26 cellular contexts compared by ENCODE assay signal in genomic region chr2:167492486-167492885, GRCh38.
"Had no signal": no experiment of that assay in that cellular context is flagged by ENCODE, and none has a peak within 500 bp of the region (broad histone marks: within the 10 kb centered on the region; RNA-seq: fewer than 3 reads in every experiment).

No MANE protein-coding gene starts in this region.

- H3K36me3 Mint-ChIP-seq: activated naive CD8-positive, alpha-beta T cell; natural killer cell treated with Interleukin-12 subunit alpha and Interleukin-12 subunit beta and Interleukin-15 and Interleukin-18, amount 100 ng/mL, for 72 hours had no signal

- H3K9me3 Mint-ChIP-seq: central memory CD8-positive, alpha-beta T cell; T-helper 1 cell treated with Interleukin-12 subunit alpha and Interleukin-12 subunit beta and Interleukin-4 antibody, amounts not matched to agents 30 μg/mL and 1 μg/mL, for 36 hours had no signal

- H3K4me1 Mint-ChIP-seq: central memory CD8-positive, alpha-beta T cell had no signal

- H3K27ac Mint-ChIP-seq: activated naive CD8-positive, alpha-beta T cell; natural killer cell treated with Interleukin-12 subunit alpha and Interleukin-12 subunit beta and Interleukin-15 and Interleukin-18, amount 100 ng/mL, for 72 hours; T-helper 1 cell treated with Interleukin-12 subunit alpha and Interleukin-12 subunit beta and Interleukin-4 antibody, amounts not matched to agents 30 μg/mL and 1 μg/mL, for 36 hours had no signal

- ATAC-seq: activated CD4-positive, CD25-positive, alpha-beta regulatory T cell treated with anti-CD3 and anti-CD28 coated beads, Interleukin-2, amount 50 U/mL, for 24 hours; heart right ventricle; left lobe of liver; lower lobe of right lung; natural killer cell treated with Interleukin-12 subunit alpha and Interleukin-12 subunit beta and Interleukin-15 and Interleukin-18, amount 100 ng/mL, for 72 hours; right cardiac atrium had no signal

- H3K4me3 Mint-ChIP-seq: activated naive CD8-positive, alpha-beta T cell; central memory CD8-positive, alpha-beta T cell; natural killer cell treated with Interleukin-12 subunit alpha and Interleukin-12 subunit beta and Interleukin-15 and Interleukin-18, amount 100 ng/mL, for 72 hours; T-helper 1 cell treated with Interleukin-12 subunit alpha and Interleukin-12 subunit beta and Interleukin-4 antibody, amounts not matched to agents 30 μg/mL and 1 μg/mL, for 36 hours had no signal

- H3K27me3 Mint-ChIP-seq: activated naive CD8-positive, alpha-beta T cell; central memory CD8-positive, alpha-beta T cell; natural killer cell treated with Interleukin-12 subunit alpha and Interleukin-12 subunit beta and Interleukin-15 and Interleukin-18, amount 100 ng/mL, for 72 hours had no signal

- H3K4me3 ChIP-seq: ascending aorta, esophagus muscularis mucosa, heart right ventricle, lower lobe of right lung, spleen, suprapubic skin, tibial artery had no signal

- DNase-seq: activated CD4-positive, alpha-beta T cell treated with anti-CD3 and anti-CD28 coated beads for 48 hours; activated CD4-positive, alpha-beta T cell treated with anti-CD3 and anti-CD28 coated beads, Interleukin-2, amount 50 U/mL, for 48 hours; activated CD8-positive, alpha-beta memory T cell treated with anti-CD3 and anti-CD28 coated beads for 24 hours; activated effector memory CD4-positive, alpha-beta T cell treated with Interleukin-2 at 50 U/mL for 16 hours; activated naive CD4-positive, alpha-beta T cell treated with Interleukin-2 at 50 U/mL for 16 hours; dermis blood vessel endothelial cell; effector CD4-positive, alpha-beta T cell; heart right ventricle; kidney glomerular epithelial cell; lower lobe of right lung; mesendoderm; posterior cingulate gyrus; right cardiac atrium; spleen; stimulated activated naive CD4-positive, alpha-beta T cell; T-helper 9 cell; tibial artery had no signal
